16 cellular contexts compared by ENCODE assay signal in genomic region chr2:232626584-232626983, GRCh38.
"Had no signal": no experiment of that assay in that cellular context is flagged by ENCODE, and none has a peak within 500 bp of the region (broad histone marks: within the 10 kb centered on the region; RNA-seq: fewer than 3 reads in every experiment).

No MANE protein-coding gene starts in this region.

- H3K4me1 ChIP-seq: esophagus muscularis mucosa, testis, upper lobe of right lung, vagina had no signal

- ATAC-seq: effector memory CD8-positive, alpha-beta T cell; gastroesophageal sphincter; natural killer cell; right cardiac atrium; upper lobe of right lung had no signal

- H3K27me3 ChIP-seq: hepatocyte, testis, vagina had no signal

- H3K36me3 ChIP-seq: esophagus muscularis mucosa, gastroesophageal sphincter, tibial nerve, upper lobe of right lung, vagina had no signal

- H2AFZ ChIP-seq: hepatocyte had no signal

- H3K4me2 ChIP-seq: hepatocyte, smooth muscle cell had no signal

- H3K4me1 Mint-ChIP-seq: neural crest cell had no signal

- H3K4me3 ChIP-seq: esophagus muscularis mucosa, gastroesophageal sphincter, hepatocyte, smooth muscle cell, testis, tibial nerve, upper lobe of right lung, vagina had no signal

- H3K79me2 ChIP-seq: hepatocyte had no signal

- H3K9me3 Mint-ChIP-seq: effector memory CD8-positive, alpha-beta T cell; natural killer cell; neural crest cell had no signal

- DNase-seq: cortex of kidney; effector memory CD8-positive, alpha-beta T cell; natural killer cell; right cardiac atrium; stimulated activated CD4-positive, alpha-beta T cell treated with anti-CD3 and anti-CD28 coated beads, Interleukin-2, amount 100 ng/mL, for 48 hours; stimulated activated naive CD4-positive, alpha-beta T cell treated with Interleukin-2 at 50 U/mL for 16 hours; testis; upper lobe of right lung had no signal

- H3K9me3 ChIP-seq: esophagus muscularis mucosa, gastroesophageal sphincter, testis, tibial nerve, upper lobe of right lung, vagina had no signal

- H3K27ac ChIP-seq: epithelial cell of prostate, esophagus muscularis mucosa, gastroesophageal sphincter, hepatocyte, testis, tibial nerve, upper lobe of right lung, vagina had no signal

- H3K4me3 Mint-ChIP-seq: effector memory CD8-positive, alpha-beta T cell; natural killer cell; neural crest cell had no signal

- H3K36me3 Mint-ChIP-seq: natural killer cell had no signal

- H3K27ac Mint-ChIP-seq: effector memory CD8-positive, alpha-beta T cell; natural killer cell had no signal
